16 cellular contexts compared by ENCODE assay signal in the genomic region with DNA sequence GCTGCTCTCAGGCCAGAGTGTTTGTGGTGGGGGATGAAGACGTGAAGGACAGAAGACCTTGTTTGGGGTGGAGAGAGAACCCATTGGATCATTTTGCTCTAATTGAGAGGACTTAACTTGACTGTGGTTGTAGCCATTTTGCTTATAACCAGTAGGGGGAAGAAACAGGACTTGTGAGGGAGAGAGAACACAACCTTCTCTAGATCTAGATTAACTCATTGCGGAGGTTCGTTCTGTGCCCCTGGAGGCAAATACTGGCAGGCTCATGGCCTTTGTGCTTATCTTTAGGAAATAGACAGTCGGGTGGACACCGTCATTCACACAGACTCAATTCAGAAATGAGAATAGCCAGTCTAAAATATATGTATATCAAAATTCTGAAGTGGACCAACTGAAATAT.
"Had no signal": no experiment of that assay in that cellular context is flagged by ENCODE, and none has a peak within 500 bp of the region (broad histone marks: within the 10 kb centered on the region; RNA-seq: fewer than 3 reads in every experiment).

No MANE protein-coding gene starts in this region.

- ATAC-seq: activated CD8-positive, alpha-beta T cell treated with anti-CD3 and anti-CD28 coated beads, Interleukin-2, amount 10 ng/mL, durations not matched to agents 7 days and 5 days had no signal

- H3K4me3 ChIP-seq: adrenal gland, cardiac muscle cell, dorsolateral prefrontal cortex, sigmoid colon, spleen had no signal

- H3K27ac ChIP-seq: adrenal gland, cardiac muscle cell, dorsolateral prefrontal cortex, sigmoid colon, spleen had no signal

- H3K4me3 Mint-ChIP-seq: activated CD4-positive, alpha-beta T cell treated with anti-CD3 and anti-CD28 coated beads, Interleukin-2, amount 10 ng/mL, durations not matched to agents 24 days and 14 days; activated CD8-positive, alpha-beta T cell treated with anti-CD3 and anti-CD28 coated beads, Interleukin-2, amount 10 ng/mL, durations not matched to agents 7 days and 5 days; activated naive CD4-positive, alpha-beta T cell treated with anti-CD3 and anti-CD28 coated beads, Interleukin-2, amount 50 U/mL, for 24 hours; stimulated activated naive CD8-positive, alpha-beta T cell treated with anti-CD3 and anti-CD28 coated beads, Interleukin-15, Interleukin-2, amounts not matched to agents 100 ng/mL and 50 ng/mL, for 24 hours had no signal

- H3K36me3 Mint-ChIP-seq: activated naive CD4-positive, alpha-beta T cell treated with anti-CD3 and anti-CD28 coated beads, Interleukin-2, amount 50 U/mL, for 24 hours had no signal

- H3K4me1 ChIP-seq: adrenal gland, spleen had no signal

- H3K9me3 ChIP-seq: adrenal gland, sigmoid colon, spleen had no signal

- H3K9me3 Mint-ChIP-seq: activated CD4-positive, alpha-beta T cell treated with anti-CD3 and anti-CD28 coated beads, Interleukin-2, amount 10 ng/mL, durations not matched to agents 24 days and 14 days; activated naive CD4-positive, alpha-beta T cell treated with anti-CD3 and anti-CD28 coated beads, Interleukin-2, amount 50 U/mL, for 24 hours; stimulated activated naive CD8-positive, alpha-beta T cell treated with anti-CD3 and anti-CD28 coated beads, Interleukin-15, Interleukin-2, amounts not matched to agents 100 ng/mL and 50 ng/mL, for 24 hours had no signal

- H3K27me3 ChIP-seq: adrenal gland, cardiac muscle cell, dorsolateral prefrontal cortex had no signal

- H3K27ac Mint-ChIP-seq: activated CD4-positive, alpha-beta T cell treated with anti-CD3 and anti-CD28 coated beads, Interleukin-2, amount 10 ng/mL, durations not matched to agents 24 days and 14 days; activated CD8-positive, alpha-beta T cell treated with anti-CD3 and anti-CD28 coated beads, Interleukin-2, amount 10 ng/mL, durations not matched to agents 7 days and 5 days; activated naive CD4-positive, alpha-beta T cell treated with anti-CD3 and anti-CD28 coated beads, Interleukin-2, amount 50 U/mL, for 24 hours; stimulated activated naive CD8-positive, alpha-beta T cell treated with anti-CD3 and anti-CD28 coated beads, Interleukin-15, Interleukin-2, amounts not matched to agents 100 ng/mL and 50 ng/mL, for 24 hours had no signal

- DNase-seq: activated CD4-positive, alpha-beta T cell treated with anti-CD3 and anti-CD28 coated beads, Interleukin-2, amount 10 ng/mL, durations not matched to agents 24 days and 14 days; activated CD4-positive, CD25-positive, alpha-beta regulatory T cell; activated CD8-positive, alpha-beta memory T cell treated with anti-CD3 and anti-CD28 coated beads, Interleukin-2, amount 50 U/mL, for 4 hours; activated CD8-positive, alpha-beta T cell treated with anti-CD3 and anti-CD28 coated beads, Interleukin-2, amount 10 ng/mL, durations not matched to agents 7 days and 5 days; activated effector memory CD4-positive, alpha-beta T cell treated with anti-CD3 and anti-CD28 coated beads, Interleukin-2, amount 50 U/mL, for 16 hours; activated T-cell treated with anti-CD3 and anti-CD28 coated beads, Interleukin-2, amount 50 U/mL, for 48 hours; adrenal gland; dorsolateral prefrontal cortex; erythroblast; hippocampal formation; kidney glomerular epithelial cell; sigmoid colon; spleen had no signal

- H3K36me3 ChIP-seq: adrenal gland, cardiac muscle cell, sigmoid colon, spleen had no signal

- H3K27me3 Mint-ChIP-seq: activated CD4-positive, alpha-beta T cell treated with anti-CD3 and anti-CD28 coated beads, Interleukin-2, amount 10 ng/mL, durations not matched to agents 24 days and 14 days; activated naive CD4-positive, alpha-beta T cell treated with anti-CD3 and anti-CD28 coated beads, Interleukin-2, amount 50 U/mL, for 24 hours had no signal

- H3K4me1 Mint-ChIP-seq: activated CD4-positive, alpha-beta T cell treated with anti-CD3 and anti-CD28 coated beads, Interleukin-2, amount 10 ng/mL, durations not matched to agents 24 days and 14 days; activated naive CD4-positive, alpha-beta T cell treated with anti-CD3 and anti-CD28 coated beads, Interleukin-2, amount 50 U/mL, for 24 hours had no signal
